In the genomic region with DNA sequence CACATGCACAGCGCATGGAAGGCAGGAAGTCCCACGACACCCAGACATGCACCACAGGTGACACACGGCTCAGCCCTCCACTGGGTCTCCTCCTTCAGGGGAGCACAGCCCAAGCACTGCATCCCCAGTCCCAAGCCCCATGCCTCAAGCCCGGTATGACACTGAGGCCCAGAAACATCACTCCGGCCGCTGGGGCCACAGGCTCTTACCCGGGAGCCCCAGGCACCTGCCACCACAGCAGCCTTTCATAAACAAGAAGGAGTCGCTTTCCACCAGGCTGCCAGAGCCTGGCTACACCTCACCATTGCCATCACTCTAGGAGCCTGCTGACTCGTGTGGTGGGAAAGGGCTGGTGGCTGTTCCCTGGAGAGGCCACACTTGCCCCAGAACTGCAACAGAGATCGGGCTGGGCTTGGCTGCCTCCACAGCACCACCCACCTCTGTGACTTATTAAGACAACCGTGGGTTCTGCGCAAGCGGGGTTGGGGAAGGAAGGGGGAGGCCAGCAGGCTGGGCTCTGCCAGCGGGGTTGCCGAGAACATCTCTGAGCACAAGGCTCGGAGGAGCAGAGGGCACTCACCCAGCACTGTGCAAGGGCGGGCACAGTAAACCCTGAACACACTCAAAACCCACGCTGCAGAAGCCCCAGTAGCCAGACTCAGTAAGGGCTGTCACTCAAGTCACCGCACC, we compare ENCODE assay signal across 21 cellular contexts. TPM values are rescaled to one million over a fixed set of nuclear protein-coding genes. Genes with fewer than 3 reads are reported as not detected.
DNase-seq lines count a peak whose midpoint lies in the region; ATAC-seq, FAIRE-seq and TF ChIP-seq lines count a peak whose summit lies in the region.
"Had no signal": no experiment of that assay in that cellular context is flagged by ENCODE, and none has a peak within 500 bp of the region (broad histone marks: within the 10 kb centered on the region; RNA-seq: fewer than 3 reads in every experiment).

No MANE protein-coding gene starts in this region.

- 97% methylated on average over 7 of the region's 19 CpGs for WGBS in K562 (ENCODE audit: insufficient coverage, low coverage, missing lambda C conversion rate)

- H3K4me2 ChIP-seq in K562 (ENCODE audit: insufficient read depth, low read length), result no peak overlapping the region
- H3K4me2 ChIP-seq: A549, BLaER1 had no signal

- H2AFZ ChIP-seq in K562 (ENCODE audit: low read depth, low read length), result no peak overlapping the region

- H3K36me3 ChIP-seq in K562 (ENCODE audit: control insufficient read depth, insufficient read depth, low read length), result peaks cover 75% of the 10 kb centered on the region
- peaks cover 6 to 16% of the 10 kb centered on the region in 2 donors for H3K36me3 ChIP-seq in ascending aorta

- no peak for TF ChIP-seq RAD21 in K562 (CRISPR knock-in tag; conservative IDR thresholded peaks at IDR 0.05 in 1 of 2, IDR thresholded peaks at IDR 0.05 in 1 of 2)

- TF ChIP-seq POLR2A in K562 (conservative IDR thresholded peaks at IDR 0.05), result no peak

- no peaks in the 10 kb centered on the region for H3K9me1 ChIP-seq in K562 (ENCODE audit: control insufficient read depth, insufficient read depth, low read length)

- TF ChIP-seq CTCF in K562 (IDR thresholded peaks at IDR 0.05 in 2 of 3, conservative IDR thresholded peaks at IDR 0.05 in 1 of 3; ENCODE audit: insufficient read depth in 2 of 3, low read depth in 1 of 3, low read length in 3 of 3) (no peak), ascending aorta (IDR thresholded peaks at IDR 0.05) (no peak)

- no peak overlapping the region for H3K27ac ChIP-seq in K562 (ENCODE audit: extremely low read depth, low read depth, low read length)
- H3K27ac ChIP-seq in ascending aorta, result no peak overlapping the region
- H3K27ac ChIP-seq: 22Rv1, A549, BLaER1, HL-60 had no signal

- in situ Hi-C loops in K562 (cut with MboI), result no loop called here

- no peak for FAIRE-seq in K562 (lab: Jason Lieb, UNC)
- FAIRE-seq: A549 had no signal

- no peak for ATAC-seq in K562
- ATAC-seq: A549 had no signal

- DNase-seq in Ammon's horn (ENCODE audit: low spot score), result peak; percentile 17
- no peak for DNase-seq in K562 (ENCODE audit: extremely low read depth in 1 of 4, low spot score in 3 of 4)
- peak; percentile 2 for DNase-seq in fibroblast of gingiva (ENCODE audit: low read depth)
- DNase-seq in putamen (ENCODE audit: low spot score), result peak; percentile 42
- DNase-seq in islet precursor cell, result no peak
- no peak for DNase-seq in ascending aorta (ENCODE audit: low spot score in 2 of 2)
- DNase-seq in NCI-H187 treated with DMSO at 0.1 percent for 48 hours (lab: John Stamatoyannopoulos, UW), result no peak
- DNase-seq: AML-193; CD4-positive, alpha-beta memory T cell; DMS153; DMS79; GF-D8; GOT3; H9 had no signal

- TF ChIP-seq EP300 in K562 (IDR thresholded peaks at IDR 0.05; ENCODE audit: low read length), result no peak

- H3K4me3 ChIP-seq in K562 (no peak overlapping the region), ascending aorta (no peak overlapping the region)
- H3K4me3 ChIP-seq: A549, BLaER1 had no signal

- H3K79me2 ChIP-seq in K562 (ENCODE audit: control insufficient read depth, insufficient read depth, low read length), result peaks cover 29% of the 10 kb centered on the region

- H3K9ac ChIP-seq in K562 (ENCODE audit: insufficient read depth in 1 of 2, low read depth in 2 of 2, low read length in 2 of 2), result no peak overlapping the region; a peak in 1 of 4 replicates
- H3K9ac ChIP-seq: BLaER1 had no signal

- H3K27me3 ChIP-seq in K562 (ENCODE audit: control insufficient read depth in 2 of 2, insufficient read depth in 2 of 2, low read length in 2 of 2) (no peaks in the 10 kb centered on the region), ascending aorta (no peaks in the 10 kb centered on the region)

- no peaks in the 10 kb centered on the region for H3K9me3 ChIP-seq in K562 (replicated peaks; ENCODE audit: control insufficient read depth, insufficient read depth, low read depth, low read length)
- no peaks in the 10 kb centered on the region for H3K9me3 ChIP-seq in ascending aorta
- H3K9me3 ChIP-seq: A549, BLaER1 had no signal

- POLR2A ChIA-PET in K562 (lab: Yijun Ruan, JAX), result no interaction called here

- CTCF ChIA-PET in K562 (lab: Yijun Ruan, JAX; ENCODE audit: low intra/inter-chr PET ratio), result no interaction called here

- peaks cover 7% of the 10 kb centered on the region; the same call in 1 of the 2 replicates for H4K20me1 ChIP-seq in K562 (replicated peaks; ENCODE audit: control insufficient read depth, insufficient read depth, low read length)

- intact Hi-C loops in K562 (cut with micrococcal nuclease), result no loop called here
- intact Hi-C loops in ascending aorta (cut with DNase I), result loop anchor here (10.0 kb wide), 1 partner anchor 131 kb away; the partner anchor contains the start of gene ZNF275

- H3K4me1 ChIP-seq in K562 (replicated peaks in 1 of 2; ENCODE audit: control insufficient read depth in 2 of 2, insufficient read depth in 2 of 2, low read length in 2 of 2) (peaks cover 0 to 26% of the 10 kb centered on the region in 2 experiments; a peak in 2 of 5 replicates), ascending aorta (peaks cover 0 to 9% of the 10 kb centered on the region in 2 donors)

- BruUV-seq in K562 (replicated peaks; lab: Mats Ljungman, UMichigan), result no TSS peak

RNA-seq across cellular contexts. Expression of gene HAUS7, which starts 4.5 kb away (rescaled TPM):
- total RNA-seq in K562 (2011; cell fraction: chromatin; rRNA removed; ENCODE audit: low replicate concordance), result 44.0 and 101 TPM in 2 replicates
- 58.2 and 63.4 TPM in 2 replicates for total RNA-seq in K562 (2011; cell fraction: nucleolus; rRNA removed)
- 58.6 and 62.3 TPM in 2 replicates for total RNA-seq in K562 (2011; cell fraction: nucleoplasm; rRNA removed)
- total RNA-seq in K562 (2014; rRNA removed) (64.7 and 64.8 TPM in 2 replicates), K562 (2014; rRNA removed; fragmentation: Illumina TruSeq; extraction: Trizol) (38.5 and 48.6 TPM in 2 replicates), K562 (2015; rRNA removed; fragmentation: Illumina TruSeq; extraction: Trizol) (48.8 and 51.0 TPM in 2 replicates), K562 (2021) (94.0 and 94.9 TPM in 2 replicates), ascending aorta (22.5 TPM)
- polyA plus RNA-seq in K562 (2011; rRNA removed) (38.0 and 44.3 TPM in 2 replicates), K562 (2014; fragmentation: Illumina TruSeq; extraction: Trizol) (49.7 and 56.9 TPM in 2 replicates), K562 (2014; fragmentation: Nextera tagmentation; extraction: Ambion mirVana) (10 to 100 TPM in 1 of 2 experiments, 1 to 10 TPM in 1; 10.0 to 26.1 TPM), K562 (2014; rRNA removed) (70.4 and 75.6 TPM in 2 replicates)
- polyA plus RNA-seq in K562 (2011; cell fraction: cytosol; rRNA removed), result 72.4 and 100 TPM in 2 replicates
- polyA plus RNA-seq in K562 (2011; cell fraction: nucleus; rRNA removed), result 177 and 204 TPM in 2 replicates
- polyA plus RNA-seq in K562 (2012), result 58.0 and 101 TPM in 2 replicates
- polyA minus RNA-seq in K562 (2011; rRNA and poly(A)+ RNA removed), result 31.5 and 39.4 TPM in 2 replicates
- polyA minus RNA-seq in K562 (2011; cell fraction: cytosol; rRNA and poly(A)+ RNA removed), result 32.0 and 34.9 TPM in 2 replicates
- 41.2 and 50.9 TPM in 2 replicates for polyA minus RNA-seq in K562 (2011; cell fraction: nucleus; rRNA and poly(A)+ RNA removed)

RNA-seq across cellular contexts. Expression of gene TREX2, which starts 20.0 kb away (rescaled TPM):
- 1.8 and 5.1 TPM in 2 replicates for total RNA-seq in K562 (2011; cell fraction: chromatin; rRNA removed; ENCODE audit: low replicate concordance)
- 8.7 and 11.6 TPM in 2 replicates for total RNA-seq in K562 (2011; cell fraction: nucleolus; rRNA removed)
- 1.1 and 2.8 TPM in 2 replicates for total RNA-seq in K562 (2011; cell fraction: nucleoplasm; rRNA removed)
- total RNA-seq in K562 (2014; rRNA removed) (1.5 and 3.0 TPM in 2 replicates), K562 (2014; rRNA removed; fragmentation: Illumina TruSeq; extraction: Trizol) (0.11 and 0.13 TPM in 2 replicates), K562 (2015; rRNA removed; fragmentation: Illumina TruSeq; extraction: Trizol) (0.33 and 0.49 TPM in 2 replicates), K562 (2021) (0.51 and 0.82 TPM in 2 replicates), ascending aorta (0.21 TPM)
- polyA plus RNA-seq in K562 (2011; rRNA removed) (0.07 and 0.22 TPM in 2 replicates), K562 (2014; fragmentation: Illumina TruSeq; extraction: Trizol) (0.10 and 0.21 TPM in 2 replicates), K562 (2014; fragmentation: Nextera tagmentation; extraction: Ambion mirVana) (not detected), K562 (2014; rRNA removed) (0.70 and 0.82 TPM in 2 replicates)
- 0.21 and 1.0 TPM in 2 replicates for polyA plus RNA-seq in K562 (2011; cell fraction: cytosol; rRNA removed)
- polyA plus RNA-seq in K562 (2011; cell fraction: nucleus; rRNA removed), result 1.9 and 3.9 TPM in 2 replicates
- 0.30 and 0.60 TPM in 2 replicates for polyA plus RNA-seq in K562 (2012)
- 0.11 TPM in 1 of 2 replicates, not detected in the other for polyA minus RNA-seq in K562 (2011; rRNA and poly(A)+ RNA removed)
- polyA minus RNA-seq in K562 (2011; cell fraction: cytosol; rRNA and poly(A)+ RNA removed), result 1.4 TPM in 1 of 2 replicates, not detected in the other
- 2.6 and 5.4 TPM in 2 replicates for polyA minus RNA-seq in K562 (2011; cell fraction: nucleus; rRNA and poly(A)+ RNA removed)
- polyA plus RNA-seq: CD14-positive monocyte had no signal

RNA-seq across cellular contexts. Expression of gene BGN, which starts 28.9 kb away (rescaled TPM):
- not detected in 2 replicates for total RNA-seq in K562 (2011; cell fraction: chromatin; rRNA removed; ENCODE audit: low replicate concordance)
- total RNA-seq in K562 (2011; cell fraction: nucleolus; rRNA removed), result not detected in 2 replicates
- total RNA-seq in K562 (2011; cell fraction: nucleoplasm; rRNA removed), result not detected in 2 replicates
- total RNA-seq in K562 (2014; rRNA removed), result not detected in 2 replicates
- total RNA-seq in K562 (2014; rRNA removed; fragmentation: Illumina TruSeq; extraction: Trizol), result not detected in 2 replicates
- total RNA-seq in K562 (2015; rRNA removed; fragmentation: Illumina TruSeq; extraction: Trizol), result not detected in 2 replicates
- total RNA-seq in K562 (2021), result 0.11 TPM in 2 replicates
- polyA plus RNA-seq in K562 (2011; rRNA removed), result not detected in 2 replicates
- 0.04 and 0.06 TPM in 2 replicates for polyA plus RNA-seq in K562 (2011; cell fraction: cytosol; rRNA removed)
- not detected in 2 replicates for polyA plus RNA-seq in K562 (2011; cell fraction: nucleus; rRNA removed)
- not detected in 2 replicates for polyA plus RNA-seq in K562 (2012)
- polyA plus RNA-seq in K562 (2014; fragmentation: Illumina TruSeq; extraction: Trizol), result not detected in 2 replicates
- polyA plus RNA-seq in K562 (2014; fragmentation: Nextera tagmentation; extraction: Ambion mirVana), result not detected
- polyA plus RNA-seq in K562 (2014; rRNA removed), result not detected in 2 replicates
- polyA minus RNA-seq in K562 (2011; rRNA and poly(A)+ RNA removed), result not detected in 2 replicates
- not detected in 2 replicates for polyA minus RNA-seq in K562 (2011; cell fraction: cytosol; rRNA and poly(A)+ RNA removed)
- polyA minus RNA-seq in K562 (2011; cell fraction: nucleus; rRNA and poly(A)+ RNA removed), result not detected in 2 replicates
- total RNA-seq in ascending aorta, result 1,387 TPM
- total RNA-seq: CD4-positive, alpha-beta memory T cell had no signal
- polyA plus RNA-seq: CD14-positive monocyte; CD4-positive, alpha-beta memory T cell had no signal

RNA-seq across cellular contexts. Expression of gene ATP2B3, which starts 51.6 kb away (rescaled TPM):
- not detected in 2 replicates for total RNA-seq in K562 (2011; cell fraction: chromatin; rRNA removed; ENCODE audit: low replicate concordance)
- total RNA-seq in K562 (2011; cell fraction: nucleolus; rRNA removed), result not detected in 2 replicates
- not detected in 2 replicates for total RNA-seq in K562 (2011; cell fraction: nucleoplasm; rRNA removed)
- total RNA-seq in K562 (2014; rRNA removed) (not detected in 2 replicates), K562 (2014; rRNA removed; fragmentation: Illumina TruSeq; extraction: Trizol) (not detected in 2 replicates), K562 (2015; rRNA removed; fragmentation: Illumina TruSeq; extraction: Trizol) (not detected in 2 replicates), K562 (2021) (not detected in 2 replicates), ascending aorta (0.32 TPM)
- polyA plus RNA-seq in K562 (2011; rRNA removed) (0.04 TPM in 1 of 2 replicates, not detected in the other), K562 (2014; fragmentation: Illumina TruSeq; extraction: Trizol) (not detected in 2 replicates), K562 (2014; fragmentation: Nextera tagmentation; extraction: Ambion mirVana) (under 1 TPM in 1 of 2 experiments, not detected in 1; 0.04 TPM), K562 (2014; rRNA removed) (0.04 TPM in 1 of 2 replicates, not detected in the other)
- 0.03 and 0.07 TPM in 2 replicates for polyA plus RNA-seq in K562 (2011; cell fraction: cytosol; rRNA removed)
- 0.04 and 0.06 TPM in 2 replicates for polyA plus RNA-seq in K562 (2011; cell fraction: nucleus; rRNA removed)
- polyA plus RNA-seq in K562 (2012), result 0.01 and 0.07 TPM in 2 replicates
- polyA minus RNA-seq in K562 (2011; rRNA and poly(A)+ RNA removed), result not detected in 2 replicates
- polyA minus RNA-seq in K562 (2011; cell fraction: cytosol; rRNA and poly(A)+ RNA removed), result not detected in 2 replicates
- polyA minus RNA-seq in K562 (2011; cell fraction: nucleus; rRNA and poly(A)+ RNA removed), result not detected in 2 replicates
- total RNA-seq: CD4-positive, alpha-beta memory T cell; Daoy; HT1080 had no signal
- polyA plus RNA-seq: CD14-positive monocyte had no signal

RNA-seq across cellular contexts. Expression of gene ZFP92, which starts 54.6 kb away (rescaled TPM):
- total RNA-seq in K562 (2011; cell fraction: chromatin; rRNA removed; ENCODE audit: low replicate concordance), result 3.0 and 4.1 TPM in 2 replicates
- total RNA-seq in K562 (2011; cell fraction: nucleolus; rRNA removed), result 2.5 and 2.8 TPM in 2 replicates
- total RNA-seq in K562 (2011; cell fraction: nucleoplasm; rRNA removed), result 2.9 and 3.5 TPM in 2 replicates
- total RNA-seq in K562 (2014; rRNA removed), result 2.0 and 2.9 TPM in 2 replicates
- total RNA-seq in K562 (2014; rRNA removed; fragmentation: Illumina TruSeq; extraction: Trizol), result 1.5 and 1.8 TPM in 2 replicates
- 2.6 and 2.7 TPM in 2 replicates for total RNA-seq in K562 (2015; rRNA removed; fragmentation: Illumina TruSeq; extraction: Trizol)
- 3.3 and 3.5 TPM in 2 replicates for total RNA-seq in K562 (2021)
- 0.98 and 1.2 TPM in 2 replicates for polyA plus RNA-seq in K562 (2011; rRNA removed)
- polyA plus RNA-seq in K562 (2011; cell fraction: cytosol; rRNA removed), result 1.0 and 1.2 TPM in 2 replicates
- polyA plus RNA-seq in K562 (2011; cell fraction: nucleus; rRNA removed), result 2.0 and 3.1 TPM in 2 replicates
- polyA plus RNA-seq in K562 (2012), result 2.7 and 3.3 TPM in 2 replicates
- polyA plus RNA-seq in K562 (2014; fragmentation: Illumina TruSeq; extraction: Trizol), result 2.1 and 2.4 TPM in 2 replicates
- polyA plus RNA-seq in K562 (2014; fragmentation: Nextera tagmentation; extraction: Ambion mirVana), result under 1 TPM; 0.32 to 0.34 TPM
- 1.3 and 1.9 TPM in 2 replicates for polyA plus RNA-seq in K562 (2014; rRNA removed)
- polyA minus RNA-seq in K562 (2011; rRNA and poly(A)+ RNA removed), result 1.4 TPM in 2 replicates
- 1.5 and 1.6 TPM in 2 replicates for polyA minus RNA-seq in K562 (2011; cell fraction: cytosol; rRNA and poly(A)+ RNA removed)
- polyA minus RNA-seq in K562 (2011; cell fraction: nucleus; rRNA and poly(A)+ RNA removed), result 0.94 and 1.7 TPM in 2 replicates
- total RNA-seq in ascending aorta, result 0.96 TPM

Comparison
In these comparisons a context has a peak if more than half of its experiments do, and no peak if none do; other contexts are left out.
1. DNase-seq: peak in Ammon's horn (single experiment), fibroblast of gingiva (single experiment) and putamen (single experiment); none in K562 (0 of 4), islet precursor cell (single experiment), ascending aorta (0 of 2) and NCI-H187 treated with DMSO at 0.1 percent for 48 hours (single experiment).
2. RNA of gene BGN, which starts 28.9 kb away (total RNA-seq): 1,387 TPM in ascending aorta (single experiment); 0.11 TPM in K562; every median in the first group is over 1,000 times any median in the second.